25 cellular contexts compared by ENCODE assay signal in the genomic region with DNA sequence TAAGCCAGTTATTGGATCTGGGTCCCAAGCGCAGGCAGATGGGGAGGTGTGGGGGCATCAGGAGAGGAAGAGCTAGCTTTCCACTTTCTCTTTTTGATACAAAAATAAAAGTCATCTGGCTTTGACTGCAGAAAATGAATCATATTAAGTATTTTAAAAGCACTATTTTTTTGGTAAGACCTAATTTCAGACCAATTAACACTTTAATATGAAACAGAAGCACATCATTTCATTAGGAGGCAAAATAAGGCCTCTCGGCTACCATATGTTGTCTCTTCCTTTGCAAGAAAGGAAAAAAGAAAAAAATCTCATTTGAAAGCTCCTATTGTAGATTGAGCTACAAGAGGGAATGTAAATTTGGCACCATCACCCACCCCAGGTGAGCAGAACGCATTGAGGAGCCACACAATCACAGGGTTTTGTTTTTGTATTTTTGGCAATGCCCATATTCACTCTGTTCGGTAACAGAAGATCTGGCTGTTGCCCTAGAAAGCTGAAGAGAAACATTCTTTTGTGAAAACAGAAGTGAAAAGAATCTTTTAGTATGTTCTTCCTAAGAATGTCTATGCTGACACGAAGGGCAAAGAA.
"Had no signal": no experiment of that assay in that cellular context is flagged by ENCODE, and none has a peak within 500 bp of the region (broad histone marks: within the 10 kb centered on the region; RNA-seq: fewer than 3 reads in every experiment).

No MANE protein-coding gene starts in this region.

- H3K36me3 ChIP-seq: brain microvascular endothelial cell, colonic mucosa, esophagus squamous epithelium had no signal

- H3K27ac Mint-ChIP-seq: activated CD4-positive, alpha-beta T cell treated with anti-CD3 and anti-CD28 coated beads, Interleukin-2, amount 10 ng/mL, durations not matched to agents 7 days and 5 days; activated CD8-positive, alpha-beta T cell treated with anti-CD3 and anti-CD28 coated beads for 36 hours; activated naive CD8-positive, alpha-beta T cell; activated T-helper 17 cell treated with anti-CD3 and anti-CD28 coated beads, Interleukin-2, amount 50 U/mL, for 72 hours; WTC11 had no signal

- H3K9me3 ChIP-seq: colonic mucosa, esophagus squamous epithelium had no signal

- H3K4me3 ChIP-seq: colonic mucosa, esophagus squamous epithelium had no signal

- ATAC-seq: activated CD8-positive, alpha-beta T cell treated with anti-CD3 and anti-CD28 coated beads for 36 hours; activated T-cell treated with anti-CD3 and anti-CD28 coated beads, Interleukin-2, amount 50 U/mL, for 4 hours; activated T-helper 17 cell treated with anti-CD3 and anti-CD28 coated beads, Interleukin-2, amount 50 U/mL, for 72 hours; WTC11 had no signal

- H3K9me3 Mint-ChIP-seq: activated CD4-positive, alpha-beta T cell treated with anti-CD3 and anti-CD28 coated beads, Interleukin-2, amount 10 ng/mL, durations not matched to agents 7 days and 5 days; activated CD8-positive, alpha-beta T cell treated with anti-CD3 and anti-CD28 coated beads for 36 hours; activated T-cell treated with anti-CD3 and anti-CD28 coated beads, Interleukin-2, amount 50 U/mL, for 4 hours had no signal

- H3K4me1 Mint-ChIP-seq: activated CD4-positive, alpha-beta T cell treated with anti-CD3 and anti-CD28 coated beads, Interleukin-2, amount 10 ng/mL, durations not matched to agents 7 days and 5 days; activated T-helper 17 cell treated with anti-CD3 and anti-CD28 coated beads, Interleukin-2, amount 50 U/mL, for 72 hours; central memory CD8-positive, alpha-beta T cell had no signal

- H3K27ac ChIP-seq: brain microvascular endothelial cell, colonic mucosa, epithelial cell of prostate, esophagus squamous epithelium, VCaP had no signal

- H3K27me3 ChIP-seq: brain microvascular endothelial cell, colonic mucosa, esophagus squamous epithelium had no signal

- DNase-seq: activated CD4-positive, alpha-beta T cell treated with anti-CD3 and anti-CD28 coated beads for 1 hour; activated CD4-positive, alpha-beta T cell treated with anti-CD3 and anti-CD28 coated beads for 4 hours; activated CD4-positive, alpha-beta T cell treated with anti-CD3 and anti-CD28 coated beads, Interleukin-2, amount 10 ng/mL, durations not matched to agents 7 days and 5 days; activated CD4-positive, alpha-beta T cell treated with anti-CD3 and anti-CD28 coated beads, Interleukin-2, amount 50 U/mL, for 48 hours; activated CD8-positive, alpha-beta memory T cell treated with anti-CD3 and anti-CD28 coated beads for 24 hours; activated CD8-positive, alpha-beta T cell treated with anti-CD3 and anti-CD28 coated beads for 36 hours; activated effector memory CD4-positive, alpha-beta T cell treated with Interleukin-2 at 50 U/mL for 16 hours; activated gamma-delta T cell treated with Interleukin-2 at 50 U/mL for 16 hours; activated naive CD4-positive, alpha-beta T cell treated with anti-CD3 and anti-CD28 coated beads, Interleukin-2, amount 50 U/mL, for 16 hours; activated naive CD4-positive, alpha-beta T cell treated with Interleukin-2 at 50 U/mL for 16 hours; activated T-cell treated with anti-CD3 and anti-CD28 coated beads, Interleukin-2, amount 50 U/mL, for 4 hours; amniotic stem cell; anterior cingulate cortex; brain microvascular endothelial cell; colonic mucosa; effector CD8-positive, alpha-beta T cell; esophagus squamous epithelium; foreskin melanocyte; head of caudate nucleus had no signal

- H3K4me3 Mint-ChIP-seq: activated CD4-positive, alpha-beta T cell treated with anti-CD3 and anti-CD28 coated beads, Interleukin-2, amount 10 ng/mL, durations not matched to agents 7 days and 5 days; activated CD8-positive, alpha-beta T cell treated with anti-CD3 and anti-CD28 coated beads for 36 hours; activated naive CD8-positive, alpha-beta T cell; activated T-cell treated with anti-CD3 and anti-CD28 coated beads, Interleukin-2, amount 50 U/mL, for 4 hours; activated T-helper 17 cell treated with anti-CD3 and anti-CD28 coated beads, Interleukin-2, amount 50 U/mL, for 72 hours; central memory CD8-positive, alpha-beta T cell; WTC11 had no signal

- H3K4me1 ChIP-seq: colonic mucosa, esophagus squamous epithelium had no signal

- H3K36me3 Mint-ChIP-seq: activated naive CD8-positive, alpha-beta T cell; WTC11 had no signal

- H3K27me3 Mint-ChIP-seq: activated CD4-positive, alpha-beta T cell treated with anti-CD3 and anti-CD28 coated beads, Interleukin-2, amount 10 ng/mL, durations not matched to agents 7 days and 5 days; activated CD8-positive, alpha-beta T cell treated with anti-CD3 and anti-CD28 coated beads for 36 hours; activated naive CD8-positive, alpha-beta T cell; activated T-helper 17 cell treated with anti-CD3 and anti-CD28 coated beads, Interleukin-2, amount 50 U/mL, for 72 hours; central memory CD8-positive, alpha-beta T cell had no signal
